Comparison of ENCODE assay signal across 8 cellular contexts in genomic region chr3:167920747-167921146, GRCh38.
"Had no signal": no experiment of that assay in that cellular context is flagged by ENCODE, and none has a peak within 500 bp of the region (broad histone marks: within the 10 kb centered on the region; RNA-seq: fewer than 3 reads in every experiment).

No MANE protein-coding gene starts in this region.

- H3K4me3 Mint-ChIP-seq: HFFc6 had no signal

- H3K9me3 ChIP-seq: HAP-1 had no signal

- H3K27ac ChIP-seq: HL-60 had no signal

- H3K27ac Mint-ChIP-seq: HFFc6 had no signal

- H3K9me3 Mint-ChIP-seq: HFFc6 had no signal

- DNase-seq: GOT3, H7, HFFc6, IMR-90, KBM-7 had no signal

- H3K36me3 ChIP-seq: HAP-1 had no signal

- ATAC-seq: HCT116 had no signal

- H3K4me1 ChIP-seq: HAP-1 had no signal

- H3K4me3 ChIP-seq: HAP-1 had no signal
